ENCODE assay signal across 9 cellular contexts in the genomic region with DNA sequence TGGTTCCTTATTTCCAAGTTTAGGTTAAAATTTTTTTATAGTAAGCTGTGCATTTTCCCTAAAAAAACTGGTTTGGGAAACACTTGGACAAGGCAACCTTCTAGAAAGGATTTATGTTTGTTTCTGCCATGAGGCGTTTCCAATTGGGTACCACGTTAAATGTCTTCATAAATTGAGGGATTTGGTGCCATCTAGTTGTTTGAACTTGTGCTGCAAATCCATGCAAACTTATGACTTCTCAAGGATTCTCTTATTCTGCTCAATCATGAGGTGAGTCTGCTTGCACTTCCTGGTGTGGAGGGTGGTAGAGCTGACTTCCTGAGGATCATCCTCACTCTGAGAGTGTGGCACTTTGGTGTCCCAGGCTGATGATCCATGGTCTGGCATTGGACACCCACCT.
DNase-seq lines count a peak whose midpoint lies in the region; ATAC-seq and TF ChIP-seq lines count a peak whose summit lies in the region.
"Had no signal": no experiment of that assay in that cellular context is flagged by ENCODE, and none has a peak within 500 bp of the region (broad histone marks: within the 10 kb centered on the region; RNA-seq: fewer than 3 reads in every experiment).

No MANE protein-coding gene starts in this region.

- no peak for TF ChIP-seq POLR2A in right lobe of liver (IDR thresholded peaks at IDR 0.05)

- intact Hi-C loops in right lobe of liver (cut with DNase I), result no loop called here

- no peak overlapping the region for H2AFZ ChIP-seq in MM.1S (ENCODE audit: low read length)

- no peaks in the 10 kb centered on the region for H3K79me2 ChIP-seq in MM.1S (ENCODE audit: low read length)

- H3K27me3 ChIP-seq in MM.1S (replicated peaks; ENCODE audit: insufficient read depth, low read length), result no peaks in the 10 kb centered on the region
- no peaks in the 10 kb centered on the region for H3K27me3 ChIP-seq in right lobe of liver

- no peak overlapping the region for H3K4me2 ChIP-seq in MM.1S (ENCODE audit: low read depth, low read length)

- H3F3A ChIP-seq in MM.1S (ENCODE audit: insufficient read depth, low read length), result no peaks in the 10 kb centered on the region

- H3K36me3 ChIP-seq in MM.1S (replicated peaks; ENCODE audit: insufficient read depth, low read length) (no peaks in the 10 kb centered on the region), right lobe of liver (no peaks in the 10 kb centered on the region)

- no peak overlapping the region for H3K9ac ChIP-seq in MM.1S (ENCODE audit: low read length)

- H4K20me1 ChIP-seq in MM.1S (ENCODE audit: insufficient read depth, low read length), result no peaks in the 10 kb centered on the region; the same call in 1 of the 2 replicates

- peak; percentile 61 for DNase-seq in ELR (ENCODE audit: low read depth)
- peak; percentile 39 for DNase-seq in MM.1S
- DNase-seq in astrocyte of the hippocampus (ENCODE audit: low read depth, low spot score), result peak; percentile 8
- no peak for DNase-seq in right lobe of liver
- DNase-seq in COLO668 (lab: John Stamatoyannopoulos, UW; ENCODE audit: unreplicated experiment), result no peak
- DNase-seq in stimulated activated CD4-positive, alpha-beta T cell treated with anti-CD3 and anti-CD28 coated beads, Interleukin-12 subunit alpha, Interleukin-12 subunit beta, amount 100 ng/mL, for 4 hours, result no peak

- no peak overlapping the region for H3K4me3 ChIP-seq in MM.1S (ENCODE audit: low read length)
- H3K4me3 ChIP-seq in right lobe of liver, result no peak overlapping the region
- H3K4me3 ChIP-seq: lung had no signal

- H3K27ac ChIP-seq in MM.1S (ENCODE audit: low read length), result no peak overlapping the region
- H3K27ac ChIP-seq in right lobe of liver, result no peak overlapping the region

- H3K9me3 ChIP-seq in MM.1S (replicated peaks; ENCODE audit: insufficient read depth, low read length), result no peaks in the 10 kb centered on the region
- H3K9me3 ChIP-seq in right lobe of liver, result no peaks in the 10 kb centered on the region

- no peaks in the 10 kb centered on the region for H3K4me1 ChIP-seq in MM.1S (ENCODE audit: low read length)
- no peaks in the 10 kb centered on the region for H3K4me1 ChIP-seq in right lobe of liver

- H3K9me2 ChIP-seq in MM.1S (replicated peaks; ENCODE audit: insufficient read depth, low read length), result no peaks in the 10 kb centered on the region

- WGBS in right lobe of liver (ENCODE audit: insufficient coverage, low coverage, low lambda C conversion rate, missing lambda C conversion rate), result 14% methylated on average over 2 of the region's 2 CpGs

- ATAC-seq in right lobe of liver (peak; percentile 62 to 72 (median 64)), GM21447 (IDR thresholded peaks at IDR 0.05; ENCODE audit: unreplicated experiment) (no peak), HG03095 (IDR thresholded peaks at IDR 0.05; ENCODE audit: unreplicated experiment) (no peak)

- TF ChIP-seq CTCF in MM.1S (IDR thresholded peaks at IDR 0.05; ENCODE audit: low read length) (peak; percentile 39), right lobe of liver (IDR thresholded peaks at IDR 0.05) (peak; percentile 20 to 45 (median 36))

Comparison
In these comparisons a context has a peak if more than half of its experiments do, and no peak if none do; other contexts are left out.
1. DNase-seq: peak in ELR (single experiment), MM.1S (single experiment) and astrocyte of the hippocampus (single experiment); none in right lobe of liver (0 of 3), COLO668 (single experiment) and stimulated activated CD4-positive, alpha-beta T cell treated with anti-CD3 and anti-CD28 coated beads, Interleukin-12 subunit alpha, Interleukin-12 subunit beta, amount 100 ng/mL, for 4 hours (single experiment).
2. ATAC-seq: peak in right lobe of liver (4 of 4); none in GM21447 (single experiment) and HG03095 (single experiment).